Comparison of ENCODE assay signal across 25 cellular contexts in genomic region chr12:98198261-98198982, GRCh38.
A peak's percentile ranks its signal among the peaks of the same experiment; 100 is the strongest.
DNase-seq lines count a peak whose midpoint lies in the region; ATAC-seq and TF ChIP-seq lines count a peak whose summit lies in the region.
"Had no signal": no experiment of that assay in that cellular context is flagged by ENCODE, and none has a peak within 500 bp of the region (broad histone marks: within the 10 kb centered on the region; RNA-seq: fewer than 3 reads in every experiment).

No MANE protein-coding gene starts in this region.

- no peak overlapping the region for H3K4me3 Mint-ChIP-seq in neural progenitor cell
- H3K4me3 Mint-ChIP-seq: activated CD8-positive, alpha-beta T cell treated with anti-CD3 and anti-CD28 coated beads, Interleukin-2, amount 10 ng/mL, durations not matched to agents 7 days and 5 days; nephron had no signal

- no peak overlapping the region for H2AFZ ChIP-seq in HCT116 (ENCODE audit: low read depth, low read length, poor library complexity, severe bottlenecking)
- H2AFZ ChIP-seq in neural progenitor cell (replicated peaks) = no peak overlapping the region

- no TSS peak for BruUV-seq in HCT116 (replicated peaks; lab: Mats Ljungman, UMichigan)

- H3K9ac ChIP-seq in HCT116 (ENCODE audit: low read length) (no peak overlapping the region), neural progenitor cell (no peak overlapping the region)

- H3K27me3 Mint-ChIP-seq in neural progenitor cell (ENCODE audit: insufficient read depth, low read depth) = peaks cover 2% of the 10 kb centered on the region
- H3K27me3 Mint-ChIP-seq: CD4-positive, CD25-positive, alpha-beta regulatory T cell had no signal

- H4K20me1 ChIP-seq in HCT116 (ENCODE audit: insufficient read depth) = no peaks in the 10 kb centered on the region
- H4K20me1 ChIP-seq in neural progenitor cell (ENCODE audit: low read depth) = no peaks in the 10 kb centered on the region

- CTCF ChIA-PET in HCT116 (lab: Charles Lee) = no interaction called here

- POLR2A ChIA-PET in HCT116 (lab: Charles Lee) = no interaction called here

- peaks cover 3% of the 10 kb centered on the region for H3K36me3 Mint-ChIP-seq in neural progenitor cell
- H3K36me3 Mint-ChIP-seq: CD4-positive, CD25-positive, alpha-beta regulatory T cell had no signal

- TF ChIP-seq EP300 in stomach (IDR thresholded peaks at IDR 0.05) = no peak

- TF ChIP-seq RAD21 in HCT116 (IDR thresholded peaks at IDR 0.05; ENCODE audit: low read depth) = no peak

- H3K27me3 ChIP-seq in HCT116 (ENCODE audit: insufficient read depth, low read length) (peaks cover 14% of the 10 kb centered on the region; the same call in 1 of the 2 replicates), WERI-Rb-1 (ENCODE audit: insufficient read depth, low read depth, severe bottlenecking) (no peaks in the 10 kb centered on the region), neural progenitor cell (no peaks in the 10 kb centered on the region), stomach (no peaks in the 10 kb centered on the region)
- H3K27me3 ChIP-seq: left lung, suprapubic skin had no signal

- H3K4me3 ChIP-seq in HCT116 (replicated peaks in 1 of 2; ENCODE audit: low read depth in 1 of 2, low read length in 2 of 2) (no peak overlapping the region), WERI-Rb-1 (ENCODE audit: low read depth, low read length) (no peak overlapping the region), neural progenitor cell (no peak overlapping the region), stomach (no peak overlapping the region)
- H3K4me3 ChIP-seq: left lung, suprapubic skin had no signal

- ATAC-seq in HCT116 = peak; percentile 64
- ATAC-seq: activated CD8-positive, alpha-beta T cell treated with anti-CD3 and anti-CD28 coated beads, Interleukin-2, amount 10 ng/mL, durations not matched to agents 7 days and 5 days; left lung; sciatic nerve had no signal

- DNase-seq in DMS53 (lab: John Stamatoyannopoulos, UW) (peak; percentile 68), HCT116 (ENCODE audit: low read depth, low spot score) (no peak), WERI-Rb-1 (no peak), iPS-NIHi7 (ENCODE audit: extremely low spot score) (peak; percentile 46), NCI-H446 (lab: John Stamatoyannopoulos, UW) (no peak), neural progenitor cell (ENCODE audit: low spot score) (no peak), stomach (no peak)
- DNase-seq: activated CD8-positive, alpha-beta T cell treated with anti-CD3 and anti-CD28 coated beads, Interleukin-2, amount 10 ng/mL, durations not matched to agents 7 days and 5 days; activated naive CD4-positive, alpha-beta T cell; amniotic stem cell; CD4-positive, CD25-positive, alpha-beta regulatory T cell; central memory CD4-positive, alpha-beta T cell; GF-D8; HCEC 1CT; head of caudate nucleus; left lung; midbrain; MM.1S; NCI-H1694; NCI-H510A; posterior cingulate gyrus; T1000 had no signal

- TF ChIP-seq CTCF in HCT116 (IDR thresholded peaks at IDR 0.05 in 2 of 3, conservative IDR thresholded peaks at IDR 0.05 in 1 of 3; ENCODE audit: borderline replicate concordance in 1 of 3, insufficient read depth in 1 of 3, low read depth in 2 of 3, low read length in 2 of 3) (0 out of 6 replicates have a peak, but pooled peaks of 2 of the 3 experiments have one; percentile 2 to 18), WERI-Rb-1 (IDR thresholded peaks at IDR 0.05; ENCODE audit: low read depth, low read length) (0 out of 2 replicates have a peak, but pooled peaks have one; percentile 9), neural progenitor cell (IDR thresholded peaks at IDR 0.05) (no peak), stomach (IDR thresholded peaks at IDR 0.05) (no peak)

- H3K4me1 ChIP-seq in HCT116 (ENCODE audit: control insufficient read depth in 1 of 2, insufficient read depth in 2 of 2, low read length in 2 of 2) (no peaks in the 10 kb centered on the region), neural progenitor cell (peaks cover 15% of the 10 kb centered on the region), stomach (no peaks in the 10 kb centered on the region)
- H3K4me1 ChIP-seq: left lung, suprapubic skin had no signal

- WGBS in stomach, 5 donors = 64 to 72% (median 69%) methylated on average over 4 of the region's 4 CpGs

- no peaks in the 10 kb centered on the region for H3K79me2 ChIP-seq in HCT116 (ENCODE audit: insufficient read depth, low read length)
- H3K79me2 ChIP-seq in neural progenitor cell (ENCODE audit: low read depth) = no peaks in the 10 kb centered on the region

- H3K9me3 Mint-ChIP-seq in neural progenitor cell = peaks cover 11% of the 10 kb centered on the region

- no peak overlapping the region for H3K4me2 ChIP-seq in HCT116 (ENCODE audit: low read length)
- no peak overlapping the region for H3K4me2 ChIP-seq in neural progenitor cell

- no peak overlapping the region for H3K27ac Mint-ChIP-seq in neural progenitor cell
- H3K27ac Mint-ChIP-seq: activated CD8-positive, alpha-beta T cell treated with anti-CD3 and anti-CD28 coated beads, Interleukin-2, amount 10 ng/mL, durations not matched to agents 7 days and 5 days; CD4-positive, CD25-positive, alpha-beta regulatory T cell; nephron had no signal

- peaks cover 7% of the 10 kb centered on the region for H3K4me1 Mint-ChIP-seq in neural progenitor cell
- H3K4me1 Mint-ChIP-seq: CD4-positive, CD25-positive, alpha-beta regulatory T cell; nephron had no signal

- H3K27ac ChIP-seq in HCT116 (ENCODE audit: low read depth, low read length) = no peak overlapping the region
- H3K27ac ChIP-seq in WERI-Rb-1 = no peak overlapping the region
- H3K27ac ChIP-seq in neural progenitor cell = no peak overlapping the region
- no peak overlapping the region for H3K27ac ChIP-seq in stomach
- H3K27ac ChIP-seq: left lung, suprapubic skin had no signal

- H3K9me3 ChIP-seq in HCT116 (ENCODE audit: control insufficient read depth in 1 of 2, insufficient read depth in 1 of 2, low read depth in 1 of 2, low read length in 2 of 2) (no peaks in the 10 kb centered on the region), WERI-Rb-1 (ENCODE audit: severe bottlenecking) (no peaks in the 10 kb centered on the region), neural progenitor cell (ENCODE audit: low read depth) (no peaks in the 10 kb centered on the region), stomach (no peaks in the 10 kb centered on the region)
- H3K9me3 ChIP-seq: suprapubic skin had no signal

- intact Hi-C loops in HCT116 (cut with micrococcal nuclease) = no loop called here
- intact Hi-C loops in stomach (cut with DNase I; ENCODE audit: low total_unique reads) = no loop called here

- no peak for TF ChIP-seq POLR2A in HCT116 (IDR thresholded peaks at IDR 0.05; ENCODE audit: borderline replicate concordance, extremely low read depth, insufficient read depth, insufficient read length)
- TF ChIP-seq POLR2A in stomach (IDR thresholded peaks at IDR 0.05) = no peak

- H3K9me2 ChIP-seq in HCT116 (ENCODE audit: insufficient read depth) = no peaks in the 10 kb centered on the region

- no peaks in the 10 kb centered on the region for H3K36me3 ChIP-seq in HCT116 (ENCODE audit: control insufficient read depth in 1 of 2, insufficient read depth in 2 of 2, low read length in 2 of 2)
- no peaks in the 10 kb centered on the region for H3K36me3 ChIP-seq in WERI-Rb-1
- H3K36me3 ChIP-seq in neural progenitor cell = no peaks in the 10 kb centered on the region
- no peaks in the 10 kb centered on the region for H3K36me3 ChIP-seq in stomach
- H3K36me3 ChIP-seq: left lung, suprapubic skin had no signal

- H3F3A ChIP-seq in neural progenitor cell (ENCODE audit: low read depth) = no peaks in the 10 kb centered on the region

- RAD21 ChIA-PET in HCT116 (lab: Charles Lee; ENCODE audit: low non-redundant PET in 1 of 2, low total read pairs in 2 of 2, uncharacterized antibody in 2 of 2, unreplicated experiment in 2 of 2) = no interaction called here

TF ChIP-seq in HCT116, 20 proteins besides CTCF, POLR2A, EP300 and RAD21 (continues in another document):
- no peak for TF ChIP-seq SRF (IDR thresholded peaks at IDR 0.05; ENCODE audit: low read depth)
- no peak for TF ChIP-seq CBX3 (IDR thresholded peaks at IDR 0.05; ENCODE audit: low read depth)
- no peak for TF ChIP-seq SP1 (IDR thresholded peaks at IDR 0.05; ENCODE audit: low read depth)
- TF ChIP-seq ZFX (IDR thresholded peaks at IDR 0.05) = no peak
- TF ChIP-seq, protein P1, sequence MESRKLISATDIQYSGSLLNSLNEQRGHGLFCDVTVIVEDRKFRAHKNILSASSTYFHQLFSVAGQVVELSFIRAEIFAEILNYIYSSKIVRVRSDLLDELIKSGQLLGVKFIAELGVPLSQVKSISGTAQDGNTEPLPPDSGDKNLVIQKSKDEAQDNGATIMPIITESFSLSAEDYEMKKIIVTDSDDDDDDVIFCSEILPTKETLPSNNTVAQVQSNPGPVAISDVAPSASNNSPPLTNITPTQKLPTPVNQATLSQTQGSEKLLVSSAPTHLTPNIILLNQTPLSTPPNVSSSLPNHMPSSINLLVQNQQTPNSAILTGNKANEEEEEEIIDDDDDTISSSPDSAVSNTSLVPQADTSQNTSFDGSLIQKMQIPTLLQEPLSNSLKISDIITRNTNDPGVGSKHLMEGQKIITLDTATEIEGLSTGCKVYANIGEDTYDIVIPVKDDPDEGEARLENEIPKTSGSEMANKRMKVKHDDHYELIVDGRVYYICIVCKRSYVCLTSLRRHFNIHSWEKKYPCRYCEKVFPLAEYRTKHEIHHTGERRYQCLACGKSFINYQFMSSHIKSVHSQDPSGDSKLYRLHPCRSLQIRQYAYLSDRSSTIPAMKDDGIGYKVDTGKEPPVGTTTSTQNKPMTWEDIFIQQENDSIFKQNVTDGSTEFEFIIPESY (IDR thresholded peaks at IDR 0.05; ENCODE audit: extremely low read depth, insufficient replicate concordance, low read length) = no peak
- no peak for TF ChIP-seq YY1 (IDR thresholded peaks at IDR 0.05; ENCODE audit: extremely low read depth, insufficient replicate concordance, low read depth, low read length)
- no peak for TF ChIP-seq MAX (IDR thresholded peaks at IDR 0.05)
- TF ChIP-seq ZNF274 (IDR thresholded peaks at IDR 0.05; ENCODE audit: low read depth, low read length) = no peak
- TF ChIP-seq, protein P2, sequence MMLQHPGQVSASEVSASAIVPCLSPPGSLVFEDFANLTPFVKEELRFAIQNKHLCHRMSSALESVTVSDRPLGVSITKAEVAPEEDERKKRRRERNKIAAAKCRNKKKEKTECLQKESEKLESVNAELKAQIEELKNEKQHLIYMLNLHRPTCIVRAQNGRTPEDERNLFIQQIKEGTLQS (IDR thresholded peaks at IDR 0.05) = no peak

Comparison
In these comparisons a context has a peak if more than half of its experiments do, and no peak if none do; other contexts are left out.
1. DNase-seq: peak in DMS53 (single experiment) and iPS-NIHi7 (single experiment); none in HCT116 (single experiment), WERI-Rb-1 (single experiment), NCI-H446 (0 of 2), neural progenitor cell (single experiment) and stomach (single experiment).
2. CTCF ChIP-seq: peak in HCT116 (2 of 3) and WERI-Rb-1 (single experiment); none in neural progenitor cell (single experiment) and stomach (0 of 7).